In genomic region chr1:121183867-121184266, GRCh38 we compare ENCODE assay signal across 8 cellular contexts. TPM values are rescaled to one million over a fixed set of nuclear protein-coding genes. Genes with fewer than 3 reads are reported as not detected.
DNase-seq lines count a peak whose midpoint lies in the region; ATAC-seq and TF ChIP-seq lines count a peak whose summit lies in the region.
"Not testable (repeated sequence)": the region's sequence is repeated elsewhere in the genome, so short reads cannot be mapped to it uniquely, and the experiment has no call there.

No MANE protein-coding gene starts in this region.

- intact Hi-C loops in activated T-helper 1 cell treated with anti-CD3 and anti-CD28 coated beads, Interleukin-12 subunit alpha, Interleukin-12 subunit beta, Interleukin-2, Interleukin-4 antibody, amounts not matched to agents 30 ng/mL and 10 ng/mL and 1 ng/mL, durations not matched to agents 14 hours and 24 hours and 36 hours (cut with micrococcal nuclease); left ventricle myocardium superior (cut with micrococcal nuclease); natural killer cell (cut with micrococcal nuclease): not testable (repeated sequence)

- not testable (repeated sequence) for H3K4me1 ChIP-seq in SJSA1 (replicated peaks)

- not testable (repeated sequence) for H3K27ac ChIP-seq in SJSA1

- TF ChIP-seq CTCF in AG10803 (conservative IDR thresholded peaks at IDR 0.05; ENCODE audit: low read length); natural killer cell (IDR thresholded peaks at IDR 0.05): not testable (repeated sequence)

- H3K4me1 Mint-ChIP-seq in activated T-helper 1 cell treated with anti-CD3 and anti-CD28 coated beads, Interleukin-12 subunit alpha, Interleukin-12 subunit beta, Interleukin-2, Interleukin-4 antibody, amounts not matched to agents 30 ng/mL and 10 ng/mL and 1 ng/mL, durations not matched to agents 14 hours and 24 hours and 36 hours (ENCODE audit: low read depth); natural killer cell; stimulated activated effector memory CD8-positive, alpha-beta T cell treated with anti-CD3 and anti-CD28 coated beads, Interleukin-12 subunit alpha, Interleukin-12 subunit beta, amount 100 ng/mL, for 72 hours: not testable (repeated sequence)

- H3K27me3 ChIP-seq in SJSA1 (replicated peaks): not testable (repeated sequence)

- peak overlapping the region; percentile 42 for H3K4me3 Mint-ChIP-seq in activated T-helper 1 cell treated with anti-CD3 and anti-CD28 coated beads, Interleukin-12 subunit alpha, Interleukin-12 subunit beta, Interleukin-2, Interleukin-4 antibody, amounts not matched to agents 30 ng/mL and 10 ng/mL and 1 ng/mL, durations not matched to agents 14 hours and 24 hours and 36 hours
- peak overlapping the region; percentile 37 for H3K4me3 Mint-ChIP-seq in natural killer cell
- H3K4me3 Mint-ChIP-seq in stimulated activated effector memory CD8-positive, alpha-beta T cell treated with anti-CD3 and anti-CD28 coated beads, Interleukin-12 subunit alpha, Interleukin-12 subunit beta, amount 100 ng/mL, for 72 hours: peak overlapping the region; percentile 81

- H3K9me3 Mint-ChIP-seq in activated T-helper 1 cell treated with anti-CD3 and anti-CD28 coated beads, Interleukin-12 subunit alpha, Interleukin-12 subunit beta, Interleukin-2, Interleukin-4 antibody, amounts not matched to agents 30 ng/mL and 10 ng/mL and 1 ng/mL, durations not matched to agents 14 hours and 24 hours and 36 hours; natural killer cell; stimulated activated effector memory CD8-positive, alpha-beta T cell treated with anti-CD3 and anti-CD28 coated beads, Interleukin-12 subunit alpha, Interleukin-12 subunit beta, amount 100 ng/mL, for 72 hours: not testable (repeated sequence)

- not testable (repeated sequence) for ATAC-seq in left ventricle myocardium superior; natural killer cell; stimulated activated effector memory CD8-positive, alpha-beta T cell treated with anti-CD3 and anti-CD28 coated beads, Interleukin-12 subunit alpha, Interleukin-12 subunit beta, amount 100 ng/mL, for 72 hours

- not testable (repeated sequence) for H3K27ac Mint-ChIP-seq in activated T-helper 1 cell treated with anti-CD3 and anti-CD28 coated beads, Interleukin-12 subunit alpha, Interleukin-12 subunit beta, Interleukin-2, Interleukin-4 antibody, amounts not matched to agents 30 ng/mL and 10 ng/mL and 1 ng/mL, durations not matched to agents 14 hours and 24 hours and 36 hours; natural killer cell; stimulated activated effector memory CD8-positive, alpha-beta T cell treated with anti-CD3 and anti-CD28 coated beads, Interleukin-12 subunit alpha, Interleukin-12 subunit beta, amount 100 ng/mL, for 72 hours

- H3K27me3 Mint-ChIP-seq in activated T-helper 1 cell treated with anti-CD3 and anti-CD28 coated beads, Interleukin-12 subunit alpha, Interleukin-12 subunit beta, Interleukin-2, Interleukin-4 antibody, amounts not matched to agents 30 ng/mL and 10 ng/mL and 1 ng/mL, durations not matched to agents 14 hours and 24 hours and 36 hours (ENCODE audit: insufficient read depth); natural killer cell (ENCODE audit: low read depth in 2 of 2): not testable (repeated sequence)

- H3K9me3 ChIP-seq in SJSA1 (replicated peaks): not testable (repeated sequence)

- H3K36me3 ChIP-seq in SJSA1: not testable (repeated sequence)

- not testable (repeated sequence) for DNase-seq in AG10803 (ENCODE audit: low read depth); activated T-helper 1 cell treated with anti-CD3 and anti-CD28 coated beads, Interleukin-12 subunit alpha, Interleukin-12 subunit beta, Interleukin-2, Interleukin-4 antibody, amounts not matched to agents 30 ng/mL and 10 ng/mL and 1 ng/mL, durations not matched to agents 14 hours and 24 hours and 36 hours (ENCODE audit: low spot score); natural killer cell
- DNase-seq in HK-2 (ENCODE audit: unreplicated experiment): peak; percentile 10
- DNase-seq in SJSA1 (ENCODE audit: low read depth in 1 of 2, low spot score in 2 of 2): peak; percentile 35 to 45
- DNase-seq in dermis blood vessel endothelial cell: peak; percentile 2
- DNase-seq in left ventricle myocardium superior: peak; percentile 21
- DNase-seq in stimulated activated effector memory CD8-positive, alpha-beta T cell treated with anti-CD3 and anti-CD28 coated beads, Interleukin-12 subunit alpha, Interleukin-12 subunit beta, amount 100 ng/mL, for 72 hours (ENCODE audit: low spot score in 2 of 2): peak in 1 of 2 donors; percentile 53

- H3K36me3 Mint-ChIP-seq in activated T-helper 1 cell treated with anti-CD3 and anti-CD28 coated beads, Interleukin-12 subunit alpha, Interleukin-12 subunit beta, Interleukin-2, Interleukin-4 antibody, amounts not matched to agents 30 ng/mL and 10 ng/mL and 1 ng/mL, durations not matched to agents 14 hours and 24 hours and 36 hours (ENCODE audit: low read depth); natural killer cell; stimulated activated effector memory CD8-positive, alpha-beta T cell treated with anti-CD3 and anti-CD28 coated beads, Interleukin-12 subunit alpha, Interleukin-12 subunit beta, amount 100 ng/mL, for 72 hours: not testable (repeated sequence)

- H3K4me3 ChIP-seq in AG10803 (ENCODE audit: low read length): peak overlapping the region; percentile 55
- not testable (repeated sequence) for H3K4me3 ChIP-seq in SJSA1

RNA-seq across cellular contexts. Expression of gene FAM72B, which starts 0.3 kb away (rescaled TPM):
- 5.1 and 9.6 TPM in 2 replicates for total RNA-seq in SJSA1 (2014; rRNA removed; shearing (Covaris generic))
- total RNA-seq in activated T-helper 1 cell treated with anti-CD3 and anti-CD28 coated beads, Interleukin-12 subunit alpha, Interleukin-12 subunit beta, Interleukin-2, Interleukin-4 antibody, amounts not matched to agents 30 ng/mL and 10 ng/mL and 1 ng/mL, durations not matched to agents 14 hours and 24 hours and 36 hours: 24.3 and 26.1 TPM in 2 replicates
- 1.0 and 3.4 TPM in 2 replicates for total RNA-seq in dermis blood vessel endothelial cell
- total RNA-seq in left ventricle myocardium superior: 0.67 TPM
- 1 to 10 TPM in 2 of 3 donors, under 1 TPM in 1; 0.40 to 1.9 (median 1.0) TPM for total RNA-seq in natural killer cell

RNA-seq across cellular contexts. Expression of gene SRGAP2C, which starts 0.9 kb away (rescaled TPM):
- total RNA-seq in SJSA1 (2014; rRNA removed; shearing (Covaris generic)): 32.1 and 33.7 TPM in 2 replicates
- 52.6 and 52.9 TPM in 2 replicates for total RNA-seq in activated T-helper 1 cell treated with anti-CD3 and anti-CD28 coated beads, Interleukin-12 subunit alpha, Interleukin-12 subunit beta, Interleukin-2, Interleukin-4 antibody, amounts not matched to agents 30 ng/mL and 10 ng/mL and 1 ng/mL, durations not matched to agents 14 hours and 24 hours and 36 hours
- total RNA-seq in dermis blood vessel endothelial cell (23.8 and 25.5 TPM in 2 replicates), left ventricle myocardium superior (11.4 TPM), natural killer cell (10 to 100 TPM; 12.0 to 24.0 (median 17.5) TPM)
